8 cellular contexts compared by ENCODE assay signal in the genomic region with DNA sequence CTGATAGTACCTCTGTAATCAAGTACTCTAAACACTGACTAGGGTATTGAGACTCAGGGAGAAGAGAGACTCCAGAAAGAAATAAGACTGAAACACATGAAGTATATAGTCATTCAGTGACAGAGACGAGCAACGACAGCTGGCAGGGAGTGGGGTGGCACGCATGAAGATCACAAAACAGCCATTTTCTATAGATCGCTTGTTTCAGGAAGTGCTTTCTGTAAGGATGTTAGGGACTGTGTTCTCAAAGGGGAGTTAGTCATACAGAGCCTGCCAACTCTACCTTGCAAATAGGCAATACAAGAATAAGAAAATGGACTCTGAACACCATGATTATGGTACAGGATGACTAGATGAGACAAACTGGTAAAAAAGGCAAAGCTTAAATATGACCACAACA.
A peak's percentile ranks its signal among the peaks of the same experiment; 100 is the strongest.
DNase-seq lines count a peak whose midpoint lies in the region; ATAC-seq and TF ChIP-seq lines count a peak whose summit lies in the region.

No MANE protein-coding gene starts in this region.

- H3K4me3 Mint-ChIP-seq in progenitor cell of endocrine pancreas (ENCODE audit: low read depth): no peak overlapping the region

- peaks cover 5% of the 10 kb centered on the region for H3K36me3 Mint-ChIP-seq in progenitor cell of endocrine pancreas (ENCODE audit: insufficient read depth)

- DNase-seq in activated CD4-positive, alpha-beta T cell treated with anti-CD3 and anti-CD28 coated beads for 4 hours: peak; percentile 13 to 15
- DNase-seq in stimulated activated CD4-positive, alpha-beta T cell treated with anti-CD3 and anti-CD28 coated beads, Interleukin-15, amount 100 ng/mL, for 48 hours (ENCODE audit: low read depth in 2 of 2): peak; percentile 24 to 53
- DNase-seq in DMS53 (lab: John Stamatoyannopoulos, UW) (no peak), progenitor cell of endocrine pancreas (ENCODE audit: low spot score, unreplicated experiment) (no peak), HUDEP-2 (lab: John Stamatoyannopoulos, UW; ENCODE audit: unreplicated experiment in 76 of 76) (no peak), cerebellar nuclear complex (lab: John Stamatoyannopoulos, UW) (no peak)

- H3K9me3 Mint-ChIP-seq in progenitor cell of endocrine pancreas (ENCODE audit: low read depth): no peaks in the 10 kb centered on the region

- ATAC-seq in GM18909 (IDR thresholded peaks at IDR 0.05; ENCODE audit: poor library complexity, unreplicated experiment) (peak; percentile 98), HG02885 (IDR thresholded peaks at IDR 0.05; ENCODE audit: poor library complexity, unreplicated experiment) (peak; percentile 94)

- no peaks in the 10 kb centered on the region for H3K27me3 Mint-ChIP-seq in progenitor cell of endocrine pancreas

- no peak for TF ChIP-seq CTCF in progenitor cell of endocrine pancreas (IDR thresholded peaks at IDR 0.05; ENCODE audit: unreplicated experiment)

- peaks cover 4% of the 10 kb centered on the region for H3K4me1 Mint-ChIP-seq in progenitor cell of endocrine pancreas (ENCODE audit: low read depth)

- H3K27ac Mint-ChIP-seq in progenitor cell of endocrine pancreas: no peak overlapping the region

Comparison
In these comparisons a context has a peak if more than half of its experiments do, and no peak if none do; other contexts are left out.
1. DNase-seq: peak in activated CD4-positive, alpha-beta T cell treated with anti-CD3 and anti-CD28 coated beads for 4 hours (2 of 2) and stimulated activated CD4-positive, alpha-beta T cell treated with anti-CD3 and anti-CD28 coated beads, Interleukin-15, amount 100 ng/mL, for 48 hours (2 of 2); none in DMS53 (single experiment), progenitor cell of endocrine pancreas (single experiment), HUDEP-2 (0 of 76) and cerebellar nuclear complex (0 of 2).